ENCODE assay signal across 1 cellular context in genomic region chr3:51982838-51983577, GRCh38.
TF ChIP-seq lines count a peak whose summit lies in the region.

ACY1 (plus strand) TSS chr3:51983535; CDS start chr3:51984065, 530 bp downstream.

TF ChIP-seq in HepG2, 621 proteins besides CTCF, POLR2A, EP300 and RAD21 (continued from another document and continues in another):
- TF ChIP-seq ZNF770 (CRISPR knock-in tag; IDR thresholded peaks at IDR 0.05) (peak; percentile 72), ZNF597 (CRISPR knock-in tag; IDR thresholded peaks at IDR 0.05) (no peak), ZNF687 (CRISPR knock-in tag; IDR thresholded peaks at IDR 0.05) (peak; percentile 87), RXRB (CRISPR knock-in tag; IDR thresholded peaks at IDR 0.05; ENCODE audit: borderline replicate concordance) (peak; percentile 88), ZNF652 (CRISPR knock-in tag; IDR thresholded peaks at IDR 0.05; ENCODE audit: borderline replicate concordance, low read depth) (no peak), NAIF1 (CRISPR knock-in tag; IDR thresholded peaks at IDR 0.05; ENCODE audit: borderline replicate concordance) (no peak), ZNF275 (CRISPR knock-in tag; IDR thresholded peaks at IDR 0.05; ENCODE audit: borderline replicate concordance) (no peak), CREBL2 (CRISPR knock-in tag; IDR thresholded peaks at IDR 0.05; ENCODE audit: borderline replicate concordance) (0 out of 2 replicates have a peak, but pooled peaks have one; percentile 54), PRDM4 (CRISPR knock-in tag; IDR thresholded peaks at IDR 0.05; ENCODE audit: borderline replicate concordance) (no peak), ZNF678 (CRISPR knock-in tag; IDR thresholded peaks at IDR 0.05) (peak; percentile 97), ZNF276 (CRISPR knock-in tag; IDR thresholded peaks at IDR 0.05; ENCODE audit: low read depth) (peak; percentile 66; the same call in 1 of the 2 replicates), ZNF691 (CRISPR knock-in tag; IDR thresholded peaks at IDR 0.05; ENCODE audit: borderline replicate concordance, low read depth) (peak; percentile 83; the same call in 1 of the 2 replicates), CSRNP1 (CRISPR knock-in tag; IDR thresholded peaks at IDR 0.05) (peak; percentile 91; the same call in 1 of the 2 replicates), FOXK2 (IDR thresholded peaks at IDR 0.05) (no peak), FOSL1 (CRISPR knock-in tag; IDR thresholded peaks at IDR 0.05; ENCODE audit: borderline replicate concordance) (no peak), HNF1A (IDR thresholded peaks at IDR 0.05; ENCODE audit: low read depth) (peak; percentile 19; the same call in 1 of the 2 replicates), HNF1A (CRISPR knock-in tag; IDR thresholded peaks at IDR 0.05; ENCODE audit: borderline replicate concordance) (peak; percentile 66; the same call in 1 of the 2 replicates), MIER3 (CRISPR knock-in tag; IDR thresholded peaks at IDR 0.05; ENCODE audit: borderline replicate concordance) (no peak; the same call in 1 of the 2 replicates), ZNF605 (CRISPR knock-in tag; IDR thresholded peaks at IDR 0.05) (peak; percentile 29), STAT5B (CRISPR knock-in tag; IDR thresholded peaks at IDR 0.05) (no peak), ZNF12 (CRISPR knock-in tag; IDR thresholded peaks at IDR 0.05) (peak; percentile 43; the same call in 1 of the 2 replicates), SMC3 (IDR thresholded peaks at IDR 0.05; ENCODE audit: low read length) (no peak), HOXA3 (CRISPR knock-in tag; IDR thresholded peaks at IDR 0.05) (peak; percentile 84), GLMP (CRISPR knock-in tag; IDR thresholded peaks at IDR 0.05; ENCODE audit: borderline replicate concordance) (no peak), NFKB2 (CRISPR knock-in tag; IDR thresholded peaks at IDR 0.05; ENCODE audit: borderline replicate concordance) (peak; percentile 66), ZNF547 (CRISPR knock-in tag; IDR thresholded peaks at IDR 0.05) (peak; percentile 81; the same call in 1 of the 2 replicates), ZNF775 (CRISPR knock-in tag; IDR thresholded peaks at IDR 0.05; ENCODE audit: borderline replicate concordance) (no peak), ZBTB25 (CRISPR knock-in tag; IDR thresholded peaks at IDR 0.05) (peak; percentile 95; the same call in 1 of the 2 replicates), ZNF460 (CRISPR knock-in tag; IDR thresholded peaks at IDR 0.05; ENCODE audit: borderline replicate concordance) (no peak; the same call in 1 of the 2 replicates), ZNF335 (CRISPR knock-in tag; IDR thresholded peaks at IDR 0.05) (peak; percentile 52; the same call in 1 of the 2 replicates), BRCA1 (CRISPR knock-in tag; IDR thresholded peaks at IDR 0.05) (peak; percentile 96; the same call in 1 of the 2 replicates)
